1 cellular context compared by ENCODE assay signal in genomic region chr1:39671793-39672550, GRCh38.
TF ChIP-seq lines count a peak whose summit lies in the region.

NT5C1A (minus strand) TSS chr1:39672107; CDS start chr1:39672038, 69 bp downstream.

TF ChIP-seq in A549, 52 proteins besides CTCF, POLR2A, EP300 and RAD21 (continued from another document):
- TF ChIP-seq REST (IDR thresholded peaks at IDR 0.05) (no peak), POLR2AphosphoS2 (conservative IDR thresholded peaks at IDR 0.05; ENCODE audit: low read length) (no peak), ZFP36 (IDR thresholded peaks at IDR 0.05; ENCODE audit: borderline replicate concordance, partially characterized antibody) (no peak), HOXA7 (CRISPR knock-in tag; IDR thresholded peaks at IDR 0.05) (no peak)
